1 cellular context compared by ENCODE assay signal in genomic region chr1:84698718-84699117, GRCh38.
A peak's percentile ranks its signal among the peaks of the same experiment; 100 is the strongest.
TF ChIP-seq lines count a peak whose summit lies in the region.

No MANE protein-coding gene starts in this region.

TF ChIP-seq in HEK293, 187 proteins besides CTCF, POLR2A, EP300 and RAD21 (continued from another document and continues in another):
- peak; percentile 49; the same call in 1 of the 2 replicates for TF ChIP-seq INSM2 (tag by site-specific recombination; IDR thresholded peaks at IDR 0.05)
- no peak for TF ChIP-seq ZNF548 (tag by site-specific recombination; IDR thresholded peaks at IDR 0.05)
- no peak for TF ChIP-seq ZNF837 (tag by site-specific recombination; IDR thresholded peaks at IDR 0.05)
- TF ChIP-seq, protein P1, sequence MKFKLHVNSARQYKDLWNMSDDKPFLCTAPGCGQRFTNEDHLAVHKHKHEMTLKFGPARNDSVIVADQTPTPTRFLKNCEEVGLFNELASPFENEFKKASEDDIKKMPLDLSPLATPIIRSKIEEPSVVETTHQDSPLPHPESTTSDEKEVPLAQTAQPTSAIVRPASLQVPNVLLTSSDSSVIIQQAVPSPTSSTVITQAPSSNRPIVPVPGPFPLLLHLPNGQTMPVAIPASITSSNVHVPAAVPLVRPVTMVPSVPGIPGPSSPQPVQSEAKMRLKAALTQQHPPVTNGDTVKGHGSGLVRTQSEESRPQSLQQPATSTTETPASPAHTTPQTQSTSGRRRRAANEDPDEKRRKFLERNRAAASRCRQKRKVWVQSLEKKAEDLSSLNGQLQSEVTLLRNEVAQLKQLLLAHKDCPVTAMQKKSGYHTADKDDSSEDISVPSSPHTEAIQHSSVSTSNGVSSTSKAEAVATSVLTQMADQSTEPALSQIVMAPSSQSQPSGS (tag by site-specific recombination; IDR thresholded peaks at IDR 0.05; ENCODE audit: low read depth) = no peak
- no peak for TF ChIP-seq HOXA7 (CRISPR knock-in tag; IDR thresholded peaks at IDR 0.05; ENCODE audit: borderline replicate concordance)
- TF ChIP-seq YY2 (tag by site-specific recombination; IDR thresholded peaks at IDR 0.05) = no peak
- TF ChIP-seq WT1 (tag by site-specific recombination; IDR thresholded peaks at IDR 0.05) = no peak
- TF ChIP-seq MEIS1 (CRISPR knock-in tag; IDR thresholded peaks at IDR 0.05; ENCODE audit: borderline replicate concordance) = no peak
- TF ChIP-seq REPIN1 (tag by site-specific recombination; IDR thresholded peaks at IDR 0.05; ENCODE audit: low read depth) = no peak
- no peak for TF ChIP-seq KLF8 (tag by site-specific recombination; IDR thresholded peaks at IDR 0.05)
- TF ChIP-seq ZNF596 (tag by site-specific recombination; IDR thresholded peaks at IDR 0.05) = no peak
- no peak for TF ChIP-seq ZNF121 (tag by site-specific recombination; IDR thresholded peaks at IDR 0.05)
- TF ChIP-seq ZNF202 (tag by site-specific recombination; IDR thresholded peaks at IDR 0.05; ENCODE audit: borderline replicate concordance) = no peak
- TF ChIP-seq ZBTB7A (tag by site-specific recombination; IDR thresholded peaks at IDR 0.05; ENCODE audit: low read depth) = no peak
- TF ChIP-seq, protein P2, sequence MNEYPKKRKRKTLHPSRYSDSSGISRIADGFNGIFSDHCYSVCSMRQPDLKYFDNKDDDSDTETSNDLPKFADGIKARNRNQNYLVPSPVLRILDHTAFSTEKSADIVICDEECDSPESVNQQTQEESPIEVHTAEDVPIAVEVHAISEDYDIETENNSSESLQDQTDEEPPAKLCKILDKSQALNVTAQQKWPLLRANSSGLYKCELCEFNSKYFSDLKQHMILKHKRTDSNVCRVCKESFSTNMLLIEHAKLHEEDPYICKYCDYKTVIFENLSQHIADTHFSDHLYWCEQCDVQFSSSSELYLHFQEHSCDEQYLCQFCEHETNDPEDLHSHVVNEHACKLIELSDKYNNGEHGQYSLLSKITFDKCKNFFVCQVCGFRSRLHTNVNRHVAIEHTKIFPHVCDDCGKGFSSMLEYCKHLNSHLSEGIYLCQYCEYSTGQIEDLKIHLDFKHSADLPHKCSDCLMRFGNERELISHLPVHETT (tag by site-specific recombination; IDR thresholded peaks at IDR 0.05) = no peak
- TF ChIP-seq ZNF175 (tag by site-specific recombination; IDR thresholded peaks at IDR 0.05) = no peak
- TF ChIP-seq ZNF768 (tag by site-specific recombination; IDR thresholded peaks at IDR 0.05) = no peak
- no peak for TF ChIP-seq SALL2 (tag by site-specific recombination; IDR thresholded peaks at IDR 0.05; ENCODE audit: borderline replicate concordance)
- TF ChIP-seq ZNF513 (tag by site-specific recombination; IDR thresholded peaks at IDR 0.05) = no peak
- TF ChIP-seq ZNF302 (tag by site-specific recombination; IDR thresholded peaks at IDR 0.05; ENCODE audit: low read depth) = no peak
- TF ChIP-seq ZNF48 (tag by site-specific recombination; IDR thresholded peaks at IDR 0.05) = no peak
- TF ChIP-seq ZNF23 (tag by site-specific recombination; IDR thresholded peaks at IDR 0.05; ENCODE audit: borderline replicate concordance) = no peak
- TF ChIP-seq, protein P3, sequence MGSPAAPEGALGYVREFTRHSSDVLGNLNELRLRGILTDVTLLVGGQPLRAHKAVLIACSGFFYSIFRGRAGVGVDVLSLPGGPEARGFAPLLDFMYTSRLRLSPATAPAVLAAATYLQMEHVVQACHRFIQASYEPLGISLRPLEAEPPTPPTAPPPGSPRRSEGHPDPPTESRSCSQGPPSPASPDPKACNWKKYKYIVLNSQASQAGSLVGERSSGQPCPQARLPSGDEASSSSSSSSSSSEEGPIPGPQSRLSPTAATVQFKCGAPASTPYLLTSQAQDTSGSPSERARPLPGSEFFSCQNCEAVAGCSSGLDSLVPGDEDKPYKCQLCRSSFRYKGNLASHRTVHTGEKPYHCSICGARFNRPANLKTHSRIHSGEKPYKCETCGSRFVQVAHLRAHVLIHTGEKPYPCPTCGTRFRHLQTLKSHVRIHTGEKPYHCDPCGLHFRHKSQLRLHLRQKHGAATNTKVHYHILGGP (tag by site-specific recombination; IDR thresholded peaks at IDR 0.05) = no peak
- TF ChIP-seq ZNF707 (tag by site-specific recombination; IDR thresholded peaks at IDR 0.05) = no peak
- TF ChIP-seq OSR2 (tag by site-specific recombination; IDR thresholded peaks at IDR 0.05) = peak; percentile 75
- no peak for TF ChIP-seq ZNF26 (tag by site-specific recombination; IDR thresholded peaks at IDR 0.05)
- TF ChIP-seq ZNF114 (tag by site-specific recombination; IDR thresholded peaks at IDR 0.05) = no peak
- TF ChIP-seq ZFP37 (tag by site-specific recombination; IDR thresholded peaks at IDR 0.05) = no peak
- no peak for TF ChIP-seq ZSCAN23 (tag by site-specific recombination; IDR thresholded peaks at IDR 0.05)
- TF ChIP-seq, protein P4, sequence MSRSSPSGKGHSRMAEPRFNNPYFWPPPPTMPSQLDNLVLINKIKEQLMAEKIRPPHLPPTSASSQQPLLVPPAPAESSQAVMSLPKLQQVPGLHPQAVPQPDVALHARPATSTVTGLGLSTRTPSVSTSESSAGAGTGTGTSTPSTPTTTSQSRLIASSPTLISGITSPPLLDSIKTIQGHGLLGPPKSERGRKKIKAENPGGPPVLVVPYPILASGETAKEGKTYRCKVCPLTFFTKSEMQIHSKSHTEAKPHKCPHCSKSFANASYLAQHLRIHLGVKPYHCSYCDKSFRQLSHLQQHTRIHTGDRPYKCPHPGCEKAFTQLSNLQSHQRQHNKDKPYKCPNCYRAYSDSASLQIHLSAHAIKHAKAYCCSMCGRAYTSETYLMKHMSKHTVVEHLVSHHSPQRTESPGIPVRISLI (tag by site-specific recombination; IDR thresholded peaks at IDR 0.05) = no peak
- TF ChIP-seq ZNF473 (tag by site-specific recombination; IDR thresholded peaks at IDR 0.05) = no peak
- TF ChIP-seq ZFHX2 (tag by site-specific recombination; conservative IDR thresholded peaks at IDR 0.05) = 0 out of 2 replicates have a peak, but pooled peaks have one; percentile 18
- TF ChIP-seq ZNF660 (tag by site-specific recombination; IDR thresholded peaks at IDR 0.05) = peak; percentile 41; the same call in 1 of the 2 replicates
- no peak for TF ChIP-seq ZBTB20 (tag by site-specific recombination; IDR thresholded peaks at IDR 0.05)
- peak; percentile 50; the same call in 1 of the 2 replicates for TF ChIP-seq ZNF341 (tag by site-specific recombination; IDR thresholded peaks at IDR 0.05; ENCODE audit: low read depth)
- no peak for TF ChIP-seq TCF7L2 (IDR thresholded peaks at IDR 0.05; ENCODE audit: borderline replicate concordance, low read depth, low read length)
- no peak for TF ChIP-seq ZNF311 (tag by site-specific recombination; IDR thresholded peaks at IDR 0.05; ENCODE audit: borderline replicate concordance)
- TF ChIP-seq ZNF76 (tag by site-specific recombination; IDR thresholded peaks at IDR 0.05; ENCODE audit: borderline replicate concordance, low read depth) = no peak
- TF ChIP-seq ZNF529 (tag by site-specific recombination; IDR thresholded peaks at IDR 0.05; ENCODE audit: insufficient replicate concordance) = no peak
- no peak for TF ChIP-seq ZNF239 (tag by site-specific recombination; IDR thresholded peaks at IDR 0.05)
- TF ChIP-seq, protein P5, sequence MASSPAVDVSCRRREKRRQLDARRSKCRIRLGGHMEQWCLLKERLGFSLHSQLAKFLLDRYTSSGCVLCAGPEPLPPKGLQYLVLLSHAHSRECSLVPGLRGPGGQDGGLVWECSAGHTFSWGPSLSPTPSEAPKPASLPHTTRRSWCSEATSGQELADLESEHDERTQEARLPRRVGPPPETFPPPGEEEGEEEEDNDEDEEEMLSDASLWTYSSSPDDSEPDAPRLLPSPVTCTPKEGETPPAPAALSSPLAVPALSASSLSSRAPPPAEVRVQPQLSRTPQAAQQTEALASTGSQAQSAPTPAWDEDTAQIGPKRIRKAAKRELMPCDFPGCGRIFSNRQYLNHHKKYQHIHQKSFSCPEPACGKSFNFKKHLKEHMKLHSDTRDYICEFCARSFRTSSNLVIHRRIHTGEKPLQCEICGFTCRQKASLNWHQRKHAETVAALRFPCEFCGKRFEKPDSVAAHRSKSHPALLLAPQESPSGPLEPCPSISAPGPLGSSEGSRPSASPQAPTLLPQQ (tag by site-specific recombination; IDR thresholded peaks at IDR 0.05) = peak; percentile 27; the same call in 1 of the 2 replicates
- TF ChIP-seq ZNF16 (tag by site-specific recombination; IDR thresholded peaks at IDR 0.05; ENCODE audit: low read depth) = no peak
- no peak for TF ChIP-seq ZNF549 (tag by site-specific recombination; IDR thresholded peaks at IDR 0.05)
- no peak for TF ChIP-seq ZNF776 (tag by site-specific recombination; IDR thresholded peaks at IDR 0.05; ENCODE audit: borderline replicate concordance)
- no peak for TF ChIP-seq ZNF514 (tag by site-specific recombination; IDR thresholded peaks at IDR 0.05)
- no peak for TF ChIP-seq ZNF621 (tag by site-specific recombination; IDR thresholded peaks at IDR 0.05)
- TF ChIP-seq ZEB2 (tag by site-specific recombination; IDR thresholded peaks at IDR 0.05) = peak; percentile 75
- TF ChIP-seq ZFP41 (tag by site-specific recombination; IDR thresholded peaks at IDR 0.05; ENCODE audit: borderline replicate concordance) = no peak
- no peak; the same call in 1 of the 2 replicates for TF ChIP-seq FEZF1 (tag by site-specific recombination; IDR thresholded peaks at IDR 0.05)
- TF ChIP-seq BCL11A (tag by site-specific recombination; IDR thresholded peaks at IDR 0.05; ENCODE audit: low read depth) = no peak
- no peak for TF ChIP-seq ZNF350 (tag by site-specific recombination; IDR thresholded peaks at IDR 0.05)
- no peak for TF ChIP-seq SP2 (tag by site-specific recombination; IDR thresholded peaks at IDR 0.05)
- no peak for TF ChIP-seq HOXD13 (CRISPR knock-in tag; IDR thresholded peaks at IDR 0.05; ENCODE audit: borderline replicate concordance)
- no peak for TF ChIP-seq ZSCAN5A (tag by site-specific recombination; IDR thresholded peaks at IDR 0.05)
- TF ChIP-seq ZNF792 (tag by site-specific recombination; IDR thresholded peaks at IDR 0.05) = no peak
- TF ChIP-seq IKZF3 (tag by site-specific recombination; IDR thresholded peaks at IDR 0.05) = no peak
- TF ChIP-seq ZBTB1 (tag by site-specific recombination; IDR thresholded peaks at IDR 0.05) = no peak
- TF ChIP-seq, protein P6, sequence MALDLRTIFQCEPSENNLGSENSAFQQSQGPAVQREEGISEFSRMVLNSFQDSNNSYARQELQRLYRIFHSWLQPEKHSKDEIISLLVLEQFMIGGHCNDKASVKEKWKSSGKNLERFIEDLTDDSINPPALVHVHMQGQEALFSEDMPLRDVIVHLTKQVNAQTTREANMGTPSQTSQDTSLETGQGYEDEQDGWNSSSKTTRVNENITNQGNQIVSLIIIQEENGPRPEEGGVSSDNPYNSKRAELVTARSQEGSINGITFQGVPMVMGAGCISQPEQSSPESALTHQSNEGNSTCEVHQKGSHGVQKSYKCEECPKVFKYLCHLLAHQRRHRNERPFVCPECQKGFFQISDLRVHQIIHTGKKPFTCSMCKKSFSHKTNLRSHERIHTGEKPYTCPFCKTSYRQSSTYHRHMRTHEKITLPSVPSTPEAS (tag by site-specific recombination; IDR thresholded peaks at IDR 0.05) = peak; percentile 49
- no peak for TF ChIP-seq ZNF155 (tag by site-specific recombination; IDR thresholded peaks at IDR 0.05)
- no peak for TF ChIP-seq ZIC2 (tag by site-specific recombination; IDR thresholded peaks at IDR 0.05)
- TF ChIP-seq ZNF391 (tag by site-specific recombination; IDR thresholded peaks at IDR 0.05; ENCODE audit: borderline replicate concordance, low read depth) = no peak
